Comparison of ENCODE assay signal across 8 cellular contexts in genomic region chr10:51879238-51879637, GRCh38.
DNase-seq lines count a peak whose midpoint lies in the region; ATAC-seq, FAIRE-seq and TF ChIP-seq lines count a peak whose summit lies in the region.

No MANE protein-coding gene starts in this region.

- DNase-seq in GM18507 (ENCODE audit: extremely low spot score, insufficient read length, low read depth) (no peak), H4 (ENCODE audit: low spot score) (peak; percentile 92), MM.1S (peak; percentile 54), choroid plexus epithelial cell (ENCODE audit: low read depth) (peak; percentile 99), omental fat pad (ENCODE audit: low spot score) (no peak), UCSD-AML1 (lab: John Stamatoyannopoulos, UW; ENCODE audit: unreplicated experiment) (no peak), substantia nigra (lab: John Stamatoyannopoulos, UW) (no peak), anterior cingulate cortex (lab: John Stamatoyannopoulos, UW) (no peak)

- H3K79me2 ChIP-seq in MM.1S (ENCODE audit: low read length): no peaks in the 10 kb centered on the region

- H4K20me1 ChIP-seq in MM.1S (ENCODE audit: insufficient read depth, low read length): no peaks in the 10 kb centered on the region

- H3K4me1 ChIP-seq in MM.1S (ENCODE audit: low read length): peaks cover 42% of the 10 kb centered on the region

- no peaks in the 10 kb centered on the region for H3K27me3 ChIP-seq in MM.1S (replicated peaks; ENCODE audit: insufficient read depth, low read length)

- peaks cover 12% of the 10 kb centered on the region; the same call in 1 of the 2 replicates for H3F3A ChIP-seq in MM.1S (ENCODE audit: insufficient read depth, low read length)

- peak overlapping the region; percentile 60 for H3K4me2 ChIP-seq in MM.1S (ENCODE audit: low read depth, low read length)

- H3K4me3 ChIP-seq in MM.1S (ENCODE audit: low read length) (peak overlapping the region; percentile 19), choroid plexus epithelial cell (ENCODE audit: low read depth, low read length) (no peak overlapping the region)

- FAIRE-seq in GM18507 (lab: Jason Lieb, UNC): peak; percentile 56

- no peak for TF ChIP-seq CTCF in MM.1S (IDR thresholded peaks at IDR 0.05; ENCODE audit: low read length)
- TF ChIP-seq CTCF in choroid plexus epithelial cell (conservative IDR thresholded peaks at IDR 0.05; ENCODE audit: low read depth, low read length): no peak
- TF ChIP-seq CTCF in omental fat pad (IDR thresholded peaks at IDR 0.05): no peak

- peak overlapping the region; percentile 9; the same call in 1 of the 2 replicates for H3K9ac ChIP-seq in MM.1S (ENCODE audit: low read length)

- H3K9me3 ChIP-seq in MM.1S (replicated peaks; ENCODE audit: insufficient read depth, low read length): no peaks in the 10 kb centered on the region

- peak; percentile 95 for ATAC-seq in omental fat pad (ENCODE audit: low FRiP score)

- no peaks in the 10 kb centered on the region for H3K36me3 ChIP-seq in MM.1S (replicated peaks; ENCODE audit: insufficient read depth, low read length)

- H3K27ac ChIP-seq in MM.1S (ENCODE audit: low read length): peak overlapping the region; percentile 53; the same call in 1 of the 2 replicates
- H3K27ac ChIP-seq in substantia nigra (ENCODE audit: low read depth, low read length, poor library complexity, severe bottlenecking): no peak overlapping the region

- H2AFZ ChIP-seq in MM.1S (ENCODE audit: low read length): peak overlapping the region; percentile 63

- H3K9me2 ChIP-seq in MM.1S (replicated peaks; ENCODE audit: insufficient read depth, low read length): no peaks in the 10 kb centered on the region; the same call in 1 of the 2 replicates

Comparison
In these comparisons a context has a peak if more than half of its experiments do, and no peak if none do; other contexts are left out.
1. DNase-seq: peak in H4 (single experiment), MM.1S (single experiment) and choroid plexus epithelial cell (single experiment); none in GM18507 (single experiment), omental fat pad (single experiment), UCSD-AML1 (single experiment), substantia nigra (0 of 49) and anterior cingulate cortex (0 of 58).